ENCODE assay signal across 7 cellular contexts in the genomic region with DNA sequence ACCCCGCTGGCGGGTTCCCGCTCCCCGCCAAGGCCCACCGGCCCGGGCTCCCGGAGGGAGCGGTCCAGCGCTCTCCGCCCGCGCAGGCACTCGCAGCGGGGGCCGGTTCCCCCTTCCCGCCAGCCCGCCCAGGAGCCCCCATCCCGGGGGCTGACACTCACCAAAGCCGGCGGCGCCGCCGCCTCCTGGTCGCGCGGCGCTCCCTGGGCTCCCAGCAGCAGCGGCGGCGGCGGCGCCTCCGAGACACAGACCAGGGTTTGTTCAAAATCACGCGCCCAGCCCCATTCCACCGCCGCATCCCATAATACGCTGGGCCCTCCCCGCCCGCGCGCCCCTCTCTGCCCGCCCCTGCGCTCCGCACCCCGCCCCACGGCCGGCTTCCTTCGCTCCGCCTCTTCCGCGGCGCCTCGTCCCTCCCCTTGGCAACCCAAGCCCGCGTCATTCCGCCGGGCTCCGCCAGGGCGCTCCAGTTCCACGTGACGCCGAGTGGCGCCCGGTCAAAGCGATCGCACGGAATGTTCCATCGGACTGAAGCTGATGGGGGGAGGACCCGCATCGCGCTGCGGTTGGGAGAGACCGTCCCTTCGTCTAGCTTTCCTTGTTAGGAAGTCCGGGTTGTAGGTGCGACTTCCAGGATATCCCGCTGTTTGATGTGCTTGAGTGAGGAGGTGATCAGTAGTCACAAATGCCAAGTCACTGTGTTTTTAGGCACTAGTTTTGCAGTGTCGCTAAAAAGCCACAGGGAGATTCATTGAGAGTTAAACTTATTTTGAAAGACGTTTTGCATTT.
A peak's percentile ranks its signal among the peaks of the same experiment; 100 is the strongest.
DNase-seq lines count a peak whose midpoint lies in the region; ATAC-seq lines count a peak whose summit lies in the region.

No MANE protein-coding gene starts in this region.

- DNase-seq in NCI-H187 treated with DMSO at 0.1 percent for 48 hours (lab: John Stamatoyannopoulos, UW) (peak; percentile 97), T-helper 22 cell (ENCODE audit: low read depth) (peak; percentile 93), astrocyte of the hippocampus (ENCODE audit: low read depth, low spot score) (peak; percentile 100), hippocampal formation (lab: John Stamatoyannopoulos, UW) (peak; percentile 97 to 98), retina (peak; percentile 97)

- ATAC-seq in GM18502 (IDR thresholded peaks at IDR 0.05; ENCODE audit: poor library complexity, unreplicated experiment) (peak; percentile 83), HG02970 (IDR thresholded peaks at IDR 0.05; ENCODE audit: low FRiP score, unreplicated experiment) (peak; percentile 80)

Comparison
In these comparisons a context has a peak if more than half of its experiments do, and no peak if none do; other contexts are left out.
1. Peak in every context shown above with its lines: DNase-seq and ATAC-seq.